In genomic region chr19:48713864-48714755, GRCh38 we compare ENCODE assay signal across 8 cellular contexts. TPM values are rescaled to one million over a fixed set of nuclear protein-coding genes. Genes with fewer than 3 reads are reported as not detected.
DNase-seq lines count a peak whose midpoint lies in the region; ATAC-seq, FAIRE-seq and TF ChIP-seq lines count a peak whose summit lies in the region.

No MANE protein-coding gene starts in this region.

- H3K79me2 ChIP-seq in HepG2 (ENCODE audit: insufficient read depth, low read length): peaks cover 5% of the 10 kb centered on the region

- peak; percentile 85 for ATAC-seq in GM19328 (IDR thresholded peaks at IDR 0.05; ENCODE audit: unreplicated experiment)
- ATAC-seq in HG03469 (IDR thresholded peaks at IDR 0.05; ENCODE audit: unreplicated experiment): peak; percentile 57
- peak; percentile 85 for ATAC-seq in HepG2

- no peaks in the 10 kb centered on the region; a peak in 1 of 22 replicates for H3K36me3 ChIP-seq in BLaER1 treated with 17β-estradiol and CSF1 and Interleukin-3, amounts not matched to agents 10 nM and 100 nM
- no peaks in the 10 kb centered on the region for H3K36me3 ChIP-seq in HepG2 (replicated peaks in 1 of 2; ENCODE audit: control insufficient read depth in 1 of 2, insufficient read depth in 2 of 2, low read length in 2 of 2)

- no TSS peak for BruUV-seq in HepG2 (replicated peaks; lab: Mats Ljungman, UMichigan)

- in situ Hi-C loops in HepG2 (cut with HindIII; ENCODE audit: extremely low pct_ligation_motif_present, low pct_unique_long_range_greater_than_20kb): no loop called here

- intact Hi-C loops in HepG2 (cut with micrococcal nuclease; ENCODE audit: unreplicated experiment): loop anchor here (1.0 to 5.0 kb wide), 2 partner anchors 24 to 37 kb away; no protein-coding TSS in a partner anchor

- peak; percentile 23; the same call in 1 of the 2 replicates for TF ChIP-seq CTCF in HepG2 (CRISPR knock-in tag; IDR thresholded peaks at IDR 0.05)

- peak overlapping the region; percentile 79 to 89 (median 83) for H3K9ac ChIP-seq in BLaER1 treated with 17β-estradiol and CSF1 and Interleukin-3, amounts not matched to agents 10 nM and 100 nM
- H3K9ac ChIP-seq in HepG2 (ENCODE audit: insufficient read depth, low read depth, low read length): peak overlapping the region; percentile 87

- H2AFZ ChIP-seq in HepG2 (ENCODE audit: low read length): no peak overlapping the region

- peak overlapping the region; percentile 94 to 100 (median 97) for H3K4me2 ChIP-seq in BLaER1 treated with 17β-estradiol and CSF1 and Interleukin-3, amounts not matched to agents 10 nM and 100 nM
- H3K4me2 ChIP-seq in HepG2 (ENCODE audit: low read depth, low read length): peak overlapping the region; percentile 99

- peak; percentile 100 for DNase-seq in NCI-H69 (lab: John Stamatoyannopoulos, UW)
- DNase-seq in activated CD4-positive, alpha-beta T cell treated with anti-CD3 and anti-CD28 coated beads, Interleukin-2, amount 50 U/mL, for 24 hours (ENCODE audit: low read depth in 1 of 2, low spot score in 1 of 2): peak; percentile 92 to 96
- peak; percentile 96 to 100 for DNase-seq in dermis microvascular lymphatic vessel endothelial cell (ENCODE audit: low read depth in 2 of 2)
- peak; percentile 99 for DNase-seq in HepG2 (ENCODE audit: low spot score)
- DNase-seq in stimulated activated CD4-positive, alpha-beta T cell treated with anti-CD3 and anti-CD28 coated beads, Interleukin-2, amount 100 ng/mL, for 48 hours: peak; percentile 95

- FAIRE-seq in HepG2 (lab: Jason Lieb, UNC): peak; percentile 94

- H4K20me1 ChIP-seq in BLaER1 treated with 17β-estradiol and CSF1 and Interleukin-3, amounts not matched to agents 10 nM and 100 nM: no peaks in the 10 kb centered on the region
- no peaks in the 10 kb centered on the region for H4K20me1 ChIP-seq in HepG2 (ENCODE audit: insufficient read depth, low read length)

- 0 out of 22 replicates have a peak, but pooled peaks cover 0 to 3% (median 0%) of the 10 kb centered on the region in 11 experiments for H3K9me3 ChIP-seq in BLaER1 treated with 17β-estradiol and CSF1 and Interleukin-3, amounts not matched to agents 10 nM and 100 nM (replicated peaks in 1 of 11)
- peaks cover 4% of the 10 kb centered on the region; the same call in 1 of the 2 replicates for H3K9me3 ChIP-seq in HepG2 (ENCODE audit: low read length)

- TF ChIP-seq RAD21 in HepG2 (CRISPR knock-in tag; IDR thresholded peaks at IDR 0.05): 0 out of 2 replicates have a peak, but pooled peaks have one; percentile 27

- TF ChIP-seq EP300 in HepG2 (IDR thresholded peaks at IDR 0.05; ENCODE audit: low read depth in 2 of 2, low read length in 2 of 2) (no peak), HepG2 (CRISPR knock-in tag; IDR thresholded peaks at IDR 0.05; ENCODE audit: borderline replicate concordance) (peak; percentile 30; the same call in 1 of the 2 replicates)

- CTCF ChIA-PET in HepG2 (lab: Yijun Ruan, JAX; ENCODE audit: low intra/inter-chr PET ratio, low total read pairs): interaction anchor here (3.1 kb wide), 1 partner anchor 25 kb away, joined by 11 read pairs; no protein-coding TSS in a partner anchor

- peaks cover 23 to 38% (median 30%) of the 10 kb centered on the region in 10 experiments for H3K4me1 ChIP-seq in BLaER1 treated with 17β-estradiol and CSF1 and Interleukin-3, amounts not matched to agents 10 nM and 100 nM
- H3K4me1 ChIP-seq in HepG2 (ENCODE audit: insufficient read depth, low read length): peaks cover 48% of the 10 kb centered on the region

- peak overlapping the region; percentile 63 to 90 (median 83); a peak in 21 of 22 replicates for H3K27ac ChIP-seq in BLaER1 treated with 17β-estradiol and CSF1 and Interleukin-3, amounts not matched to agents 10 nM and 100 nM
- H3K27ac ChIP-seq in HepG2 (ENCODE audit: extremely low read length, insufficient read depth, low read length): peak overlapping the region; percentile 91

- 2% methylated on average over 29 of the region's 67 CpGs for WGBS in HepG2 (ENCODE audit: low lambda C conversion rate)

- POLR2A ChIA-PET in HepG2 (lab: Yijun Ruan, JAX): interaction anchor here (0.6 to 6.3 kb wide), 11 partner anchors 9 to 158 kb away, joined by 3 to 40 read pairs (median 4); partner anchors contain the start of genes CA11, FUT2, IZUMO1 and PPP1R15A

- peak overlapping the region; percentile 69 to 90 (median 84) for H3K4me3 ChIP-seq in BLaER1 treated with 17β-estradiol and CSF1 and Interleukin-3, amounts not matched to agents 10 nM and 100 nM
- peak overlapping the region; percentile 81 to 94 (median 89) for H3K4me3 ChIP-seq in HepG2 (replicated peaks in 1 of 3; ENCODE audit: insufficient read depth in 1 of 3, low read depth in 2 of 3, low read length in 3 of 3)

- peak in 1 of 2 experiments; percentile 80; a peak in 3 of 4 replicates for TF ChIP-seq POLR2A in HepG2 (IDR thresholded peaks at IDR 0.05; ENCODE audit: insufficient read depth in 1 of 2, low read depth in 2 of 2, low read length in 2 of 2)

- no peaks in the 10 kb centered on the region for H3K27me3 ChIP-seq in BLaER1 treated with 17β-estradiol and CSF1 and Interleukin-3, amounts not matched to agents 10 nM and 100 nM
- no peaks in the 10 kb centered on the region; a peak in 1 of 5 replicates for H3K27me3 ChIP-seq in HepG2 (ENCODE audit: control insufficient read depth in 1 of 2, insufficient read depth in 2 of 2, low read length in 2 of 2)

RNA-seq across cellular contexts. Expression of gene MAMSTR, which starts 5.4 kb away (rescaled TPM):
- total RNA-seq in dermis microvascular lymphatic vessel endothelial cell (under 0.01 and 0.13 TPM in 2 replicates), HepG2 (2016; rRNA removed; fragmentation: Illumina TruSeq; extraction: Trizol) (2.0 and 2.2 TPM in 2 replicates)
- 2.4 and 2.6 TPM in 2 replicates for total RNA-seq in HepG2 (2016; cell fraction: cytosol; rRNA removed; fragmentation: Illumina TruSeq; extraction: Trizol; ENCODE audit: low read depth)
- 1.4 and 2.1 TPM in 2 replicates for total RNA-seq in HepG2 (2016; cell fraction: insoluble cytoplasmic fraction; rRNA removed; fragmentation: Illumina TruSeq; extraction: Trizol)
- 2.7 and 3.4 TPM in 2 replicates for total RNA-seq in HepG2 (2016; cell fraction: membrane; rRNA removed; fragmentation: Illumina TruSeq; extraction: Trizol)
- 2.1 and 2.5 TPM in 2 replicates for total RNA-seq in HepG2 (2016; cell fraction: nucleus; rRNA removed; fragmentation: Illumina TruSeq; extraction: Trizol)
- 2.4 and 2.7 TPM in 2 replicates for polyA plus RNA-seq in HepG2 (2011; rRNA removed)
- polyA plus RNA-seq in HepG2 (2011; cell fraction: cytosol; rRNA removed): 1.4 and 1.7 TPM in 2 replicates
- polyA plus RNA-seq in HepG2 (2011; cell fraction: nucleus; rRNA removed): 7.2 and 7.7 TPM in 2 replicates
- 3.9 and 5.7 TPM in 2 replicates for polyA plus RNA-seq in HepG2 (2012)
- polyA plus RNA-seq in HepG2 (2016; cell fraction: cytosol; fragmentation: Illumina TruSeq; extraction: Trizol; ENCODE audit: low read depth): 2.3 and 3.3 TPM in 2 replicates
- polyA plus RNA-seq in HepG2 (2016; cell fraction: insoluble cytoplasmic fraction; fragmentation: Illumina TruSeq; extraction: Trizol; ENCODE audit: low read depth): 3.3 and 5.0 TPM in 2 replicates
- polyA plus RNA-seq in HepG2 (2016; cell fraction: membrane; fragmentation: Illumina TruSeq; extraction: Trizol; ENCODE audit: low read depth): 3.1 and 3.8 TPM in 2 replicates
- 8.7 and 10.3 TPM in 2 replicates for polyA plus RNA-seq in HepG2 (2016; cell fraction: nucleus; fragmentation: Illumina TruSeq; extraction: Trizol; ENCODE audit: insufficient read depth, low read depth)
- 1.3 and 3.6 TPM in 2 replicates for polyA minus RNA-seq in HepG2 (2011; rRNA and poly(A)+ RNA removed; ENCODE audit: low replicate concordance)
- 2.6 and 4.8 TPM in 2 replicates for polyA minus RNA-seq in HepG2 (2011; cell fraction: cytosol; rRNA and poly(A)+ RNA removed)
- 1.9 and 2.2 TPM in 2 replicates for polyA minus RNA-seq in HepG2 (2011; cell fraction: nucleus; rRNA and poly(A)+ RNA removed)

RNA-seq across cellular contexts. Expression of gene FUT2, which starts 18.3 kb away (rescaled TPM):
- total RNA-seq in dermis microvascular lymphatic vessel endothelial cell: not detected in 2 replicates
- total RNA-seq in HepG2 (2016; rRNA removed; fragmentation: Illumina TruSeq; extraction: Trizol): 0.07 TPM in 1 of 2 replicates, not detected in the other
- 1.1 TPM in 1 of 2 replicates, not detected in the other for total RNA-seq in HepG2 (2016; cell fraction: cytosol; rRNA removed; fragmentation: Illumina TruSeq; extraction: Trizol; ENCODE audit: low read depth)
- total RNA-seq in HepG2 (2016; cell fraction: insoluble cytoplasmic fraction; rRNA removed; fragmentation: Illumina TruSeq; extraction: Trizol): 0.19 and 0.39 TPM in 2 replicates
- total RNA-seq in HepG2 (2016; cell fraction: membrane; rRNA removed; fragmentation: Illumina TruSeq; extraction: Trizol): 0.10 and 0.12 TPM in 2 replicates
- 0.16 TPM in 1 of 2 replicates, not detected in the other for total RNA-seq in HepG2 (2016; cell fraction: nucleus; rRNA removed; fragmentation: Illumina TruSeq; extraction: Trizol)
- 0.10 TPM in 1 of 2 replicates, not detected in the other for polyA plus RNA-seq in HepG2 (2011; rRNA removed)
- not detected in 2 replicates for polyA plus RNA-seq in HepG2 (2011; cell fraction: cytosol; rRNA removed)
- polyA plus RNA-seq in HepG2 (2011; cell fraction: nucleus; rRNA removed): 0.21 TPM in 1 of 2 replicates, not detected in the other
- 0.19 and 0.32 TPM in 2 replicates for polyA plus RNA-seq in HepG2 (2012)
- 0.03 TPM in 1 of 2 replicates, not detected in the other for polyA plus RNA-seq in HepG2 (2016; cell fraction: cytosol; fragmentation: Illumina TruSeq; extraction: Trizol; ENCODE audit: low read depth)
- polyA plus RNA-seq in HepG2 (2016; cell fraction: insoluble cytoplasmic fraction; fragmentation: Illumina TruSeq; extraction: Trizol; ENCODE audit: low read depth): not detected in 2 replicates
- polyA plus RNA-seq in HepG2 (2016; cell fraction: membrane; fragmentation: Illumina TruSeq; extraction: Trizol; ENCODE audit: low read depth): not detected in 2 replicates
- polyA plus RNA-seq in HepG2 (2016; cell fraction: nucleus; fragmentation: Illumina TruSeq; extraction: Trizol; ENCODE audit: insufficient read depth, low read depth): 0.15 TPM in 1 of 2 replicates, not detected in the other
- polyA minus RNA-seq in HepG2 (2011; rRNA and poly(A)+ RNA removed; ENCODE audit: low replicate concordance): not detected in 2 replicates
- not detected in 2 replicates for polyA minus RNA-seq in HepG2 (2011; cell fraction: cytosol; rRNA and poly(A)+ RNA removed)
- not detected in 2 replicates for polyA minus RNA-seq in HepG2 (2011; cell fraction: nucleus; rRNA and poly(A)+ RNA removed)

RNA-seq across cellular contexts. Expression of gene RASIP1, which starts 26.3 kb away (rescaled TPM):
- total RNA-seq in dermis microvascular lymphatic vessel endothelial cell (59.4 and 82.1 TPM in 2 replicates), HepG2 (2016; rRNA removed; fragmentation: Illumina TruSeq; extraction: Trizol) (0.44 and 0.49 TPM in 2 replicates)
- total RNA-seq in HepG2 (2016; cell fraction: cytosol; rRNA removed; fragmentation: Illumina TruSeq; extraction: Trizol; ENCODE audit: low read depth): 0.18 and 0.20 TPM in 2 replicates
- 0.16 and 0.32 TPM in 2 replicates for total RNA-seq in HepG2 (2016; cell fraction: insoluble cytoplasmic fraction; rRNA removed; fragmentation: Illumina TruSeq; extraction: Trizol)
- total RNA-seq in HepG2 (2016; cell fraction: membrane; rRNA removed; fragmentation: Illumina TruSeq; extraction: Trizol): 0.09 and 0.24 TPM in 2 replicates
- 0.22 TPM in 1 of 2 replicates, not detected in the other for total RNA-seq in HepG2 (2016; cell fraction: nucleus; rRNA removed; fragmentation: Illumina TruSeq; extraction: Trizol)
- 0.58 and 1.1 TPM in 2 replicates for polyA plus RNA-seq in HepG2 (2011; rRNA removed)
- 0.49 and 0.71 TPM in 2 replicates for polyA plus RNA-seq in HepG2 (2011; cell fraction: cytosol; rRNA removed)
- 2.6 and 3.2 TPM in 2 replicates for polyA plus RNA-seq in HepG2 (2011; cell fraction: nucleus; rRNA removed)
- 1.3 and 1.9 TPM in 2 replicates for polyA plus RNA-seq in HepG2 (2012)
- 0.14 and 0.21 TPM in 2 replicates for polyA plus RNA-seq in HepG2 (2016; cell fraction: cytosol; fragmentation: Illumina TruSeq; extraction: Trizol; ENCODE audit: low read depth)
- 0.27 and 0.31 TPM in 2 replicates for polyA plus RNA-seq in HepG2 (2016; cell fraction: insoluble cytoplasmic fraction; fragmentation: Illumina TruSeq; extraction: Trizol; ENCODE audit: low read depth)
- polyA plus RNA-seq in HepG2 (2016; cell fraction: membrane; fragmentation: Illumina TruSeq; extraction: Trizol; ENCODE audit: low read depth): 0.11 and 0.30 TPM in 2 replicates
- polyA plus RNA-seq in HepG2 (2016; cell fraction: nucleus; fragmentation: Illumina TruSeq; extraction: Trizol; ENCODE audit: insufficient read depth, low read depth): 0.86 and 0.89 TPM in 2 replicates
- 1.6 and 73.9 TPM in 2 replicates for polyA minus RNA-seq in HepG2 (2011; rRNA and poly(A)+ RNA removed; ENCODE audit: low replicate concordance)
- 0.79 and 0.89 TPM in 2 replicates for polyA minus RNA-seq in HepG2 (2011; cell fraction: cytosol; rRNA and poly(A)+ RNA removed)
- polyA minus RNA-seq in HepG2 (2011; cell fraction: nucleus; rRNA and poly(A)+ RNA removed): 1.1 and 1.2 TPM in 2 replicates

RNA-seq across cellular contexts. Expression of gene IZUMO1, which starts 32.6 kb away (rescaled TPM):
- total RNA-seq in dermis microvascular lymphatic vessel endothelial cell (0.25 and 0.26 TPM in 2 replicates), HepG2 (2016; rRNA removed; fragmentation: Illumina TruSeq; extraction: Trizol) (0.22 TPM in 1 of 2 replicates, not detected in the other)
- not detected in 2 replicates for total RNA-seq in HepG2 (2016; cell fraction: cytosol; rRNA removed; fragmentation: Illumina TruSeq; extraction: Trizol; ENCODE audit: low read depth)
- total RNA-seq in HepG2 (2016; cell fraction: insoluble cytoplasmic fraction; rRNA removed; fragmentation: Illumina TruSeq; extraction: Trizol): 0.11 TPM in 1 of 2 replicates, not detected in the other
- 0.59 TPM in 1 of 2 replicates, not detected in the other for total RNA-seq in HepG2 (2016; cell fraction: membrane; rRNA removed; fragmentation: Illumina TruSeq; extraction: Trizol)
- total RNA-seq in HepG2 (2016; cell fraction: nucleus; rRNA removed; fragmentation: Illumina TruSeq; extraction: Trizol): not detected in 2 replicates
- 0.07 and 0.16 TPM in 2 replicates for polyA plus RNA-seq in HepG2 (2011; rRNA removed)
- polyA plus RNA-seq in HepG2 (2011; cell fraction: cytosol; rRNA removed): not detected in 2 replicates
- 1.2 and 1.7 TPM in 2 replicates for polyA plus RNA-seq in HepG2 (2011; cell fraction: nucleus; rRNA removed)
- polyA plus RNA-seq in HepG2 (2012): 0.09 and 0.50 TPM in 2 replicates
- not detected in 2 replicates for polyA plus RNA-seq in HepG2 (2016; cell fraction: cytosol; fragmentation: Illumina TruSeq; extraction: Trizol; ENCODE audit: low read depth)
- not detected in 2 replicates for polyA plus RNA-seq in HepG2 (2016; cell fraction: insoluble cytoplasmic fraction; fragmentation: Illumina TruSeq; extraction: Trizol; ENCODE audit: low read depth)
- polyA plus RNA-seq in HepG2 (2016; cell fraction: membrane; fragmentation: Illumina TruSeq; extraction: Trizol; ENCODE audit: low read depth): not detected in 2 replicates
- 0.46 and 0.85 TPM in 2 replicates for polyA plus RNA-seq in HepG2 (2016; cell fraction: nucleus; fragmentation: Illumina TruSeq; extraction: Trizol; ENCODE audit: insufficient read depth, low read depth)
- polyA minus RNA-seq in HepG2 (2011; rRNA and poly(A)+ RNA removed; ENCODE audit: low replicate concordance): 0.30 TPM in 1 of 2 replicates, not detected in the other
- polyA minus RNA-seq in HepG2 (2011; cell fraction: cytosol; rRNA and poly(A)+ RNA removed): not detected in 2 replicates
- polyA minus RNA-seq in HepG2 (2011; cell fraction: nucleus; rRNA and poly(A)+ RNA removed): 0.37 and 0.39 TPM in 2 replicates

RNA-seq across cellular contexts. Expression of gene FUT1, which starts 38.3 kb away (rescaled TPM):
- 6.0 and 7.7 TPM in 2 replicates for total RNA-seq in dermis microvascular lymphatic vessel endothelial cell
- total RNA-seq in HepG2 (2016; rRNA removed; fragmentation: Illumina TruSeq; extraction: Trizol): 0.07 TPM in 2 replicates
- total RNA-seq in HepG2 (2016; cell fraction: cytosol; rRNA removed; fragmentation: Illumina TruSeq; extraction: Trizol; ENCODE audit: low read depth): not detected in 2 replicates
- 0.09 TPM in 1 of 2 replicates, not detected in the other for total RNA-seq in HepG2 (2016; cell fraction: insoluble cytoplasmic fraction; rRNA removed; fragmentation: Illumina TruSeq; extraction: Trizol)
- 0.07 and 0.09 TPM in 2 replicates for total RNA-seq in HepG2 (2016; cell fraction: membrane; rRNA removed; fragmentation: Illumina TruSeq; extraction: Trizol)
- 0.09 TPM in 1 of 2 replicates, not detected in the other for total RNA-seq in HepG2 (2016; cell fraction: nucleus; rRNA removed; fragmentation: Illumina TruSeq; extraction: Trizol)
- polyA plus RNA-seq in HepG2 (2011; rRNA removed): 1.1 and 1.5 TPM in 2 replicates
- polyA plus RNA-seq in HepG2 (2011; cell fraction: cytosol; rRNA removed): 0.71 and 0.98 TPM in 2 replicates
- polyA plus RNA-seq in HepG2 (2011; cell fraction: nucleus; rRNA removed): 2.0 and 2.5 TPM in 2 replicates
- polyA plus RNA-seq in HepG2 (2012): 0.47 and 1.7 TPM in 2 replicates
- not detected in 2 replicates for polyA plus RNA-seq in HepG2 (2016; cell fraction: cytosol; fragmentation: Illumina TruSeq; extraction: Trizol; ENCODE audit: low read depth)
- not detected in 2 replicates for polyA plus RNA-seq in HepG2 (2016; cell fraction: insoluble cytoplasmic fraction; fragmentation: Illumina TruSeq; extraction: Trizol; ENCODE audit: low read depth)
- polyA plus RNA-seq in HepG2 (2016; cell fraction: membrane; fragmentation: Illumina TruSeq; extraction: Trizol; ENCODE audit: low read depth): 0.14 TPM in 1 of 2 replicates, not detected in the other
- 0.26 TPM in 1 of 2 replicates, not detected in the other for polyA plus RNA-seq in HepG2 (2016; cell fraction: nucleus; fragmentation: Illumina TruSeq; extraction: Trizol; ENCODE audit: insufficient read depth, low read depth)
- 1.8 and 2.9 TPM in 2 replicates for polyA minus RNA-seq in HepG2 (2011; rRNA and poly(A)+ RNA removed; ENCODE audit: low replicate concordance)
- polyA minus RNA-seq in HepG2 (2011; cell fraction: cytosol; rRNA and poly(A)+ RNA removed): 0.97 and 0.99 TPM in 2 replicates
- 0.64 and 1.5 TPM in 2 replicates for polyA minus RNA-seq in HepG2 (2011; cell fraction: nucleus; rRNA and poly(A)+ RNA removed)

Comparison
In these comparisons a context has a peak if more than half of its experiments do, and no peak if none do; other contexts are left out.
1. Peak in every context shown above with its lines: DNase-seq, ATAC-seq, H3K4me3 ChIP-seq and H3K27ac ChIP-seq.
2. RNA of gene RASIP1, which starts 26.3 kb away (total RNA-seq): 59.4 to 82.1 TPM in dermis microvascular lymphatic vessel endothelial cell; 0.09 to 0.49 TPM in HepG2; every median in the first group is over 10 times any median in the second.